30 cellular contexts compared by ENCODE assay signal in genomic region chr11:123755344-123755743, GRCh38. TPM values are rescaled to one million over a fixed set of nuclear protein-coding genes. Genes with fewer than 3 reads are reported as not detected.
"Had no signal": no experiment of that assay in that cellular context is flagged by ENCODE, and none has a peak within 500 bp of the region (broad histone marks: within the 10 kb centered on the region; RNA-seq: fewer than 3 reads in every experiment).

No MANE protein-coding gene starts in this region.

- H3K9me3 ChIP-seq: esophagus squamous epithelium, gastrocnemius medialis, heart right ventricle, left lung, lower lobe of right lung, mucosa of descending colon had no signal

- H3K27me3 Mint-ChIP-seq: dendritic cell treated with granulocyte-macrophage colony-stimulating factor and Interleukin-4, amounts not matched to agents 40 ng/mL and 50 ng/mL, for 4 days had no signal

- H3K9me3 Mint-ChIP-seq: dendritic cell treated with granulocyte-macrophage colony-stimulating factor and Interleukin-4, amounts not matched to agents 40 ng/mL and 50 ng/mL, for 4 days; effector memory CD8-positive, alpha-beta T cell; mesothelial cell of epicardium had no signal

- H3K36me3 Mint-ChIP-seq: mesothelial cell of epicardium, naive B cell had no signal

- H3K4me1 ChIP-seq: gastrocnemius medialis, heart right ventricle, left lung, lower lobe of right lung had no signal

- DNase-seq: cortex of kidney; effector CD8-positive, alpha-beta T cell; effector memory CD8-positive, alpha-beta T cell; endodermal cell; erythroblast; esophagus squamous epithelium; foreskin fibroblast; foreskin melanocyte; gastrocnemius medialis; glutamatergic neuron; head of caudate nucleus; heart right ventricle; hippocampal formation; left cardiac atrium; left lung; left ventricle myocardium superior; lower lobe of right lung; mesenchymal stem cell; mucosa of descending colon; naive B cell had no signal

- H3K36me3 ChIP-seq: esophagus squamous epithelium, gastrocnemius medialis, heart right ventricle, left lung, lower lobe of right lung had no signal

- H3K4me3 Mint-ChIP-seq: dendritic cell treated with granulocyte-macrophage colony-stimulating factor and Interleukin-4, amounts not matched to agents 40 ng/mL and 50 ng/mL, for 4 days; effector memory CD8-positive, alpha-beta T cell; endodermal cell; mesothelial cell of epicardium; naive B cell had no signal

- H3K4me3 ChIP-seq: esophagus squamous epithelium, gastrocnemius medialis, heart right ventricle, left lung, lower lobe of right lung, mucosa of descending colon had no signal

- H3K27me3 ChIP-seq: gastrocnemius medialis, left lung had no signal

- H3K4me1 Mint-ChIP-seq: naive B cell had no signal

- H3K27ac Mint-ChIP-seq: dendritic cell treated with granulocyte-macrophage colony-stimulating factor and Interleukin-4, amounts not matched to agents 40 ng/mL and 50 ng/mL, for 4 days; effector memory CD8-positive, alpha-beta T cell; endodermal cell; mesothelial cell of epicardium had no signal

- ATAC-seq: effector memory CD8-positive, alpha-beta T cell; esophagus mucosa; gastrocnemius medialis; heart right ventricle; left cardiac atrium; left lung; left ventricle myocardium superior; lower lobe of right lung; mucosa of descending colon had no signal

RNA-seq across cellular contexts. Expression of gene OR6X1, which starts 1.0 kb away (rescaled TPM):
- total RNA-seq: dermis microvascular lymphatic vessel endothelial cell, endodermal cell, esophagus mucosa, esophagus squamous epithelium, gastrocnemius medialis, glomerular endothelial cell, heart right ventricle, kidney epithelial cell, left cardiac atrium, left lung, left ventricle myocardium superior, lower leg skin, lower lobe of right lung, lung microvascular endothelial cell, mesenteric fat pad, mesothelial cell of epicardium, mucosa of descending colon, myocyte had no signal

RNA-seq across cellular contexts. Expression of gene OR6M1, which starts 50.8 kb away (rescaled TPM):
- total RNA-seq: dermis microvascular lymphatic vessel endothelial cell, endodermal cell, esophagus mucosa, esophagus squamous epithelium, gastrocnemius medialis, glomerular endothelial cell, heart right ventricle, kidney epithelial cell, left cardiac atrium, left lung, left ventricle myocardium superior, lower leg skin, lower lobe of right lung, lung microvascular endothelial cell, mesenteric fat pad, mesothelial cell of epicardium, mucosa of descending colon, myocyte had no signal
